Comparison of ENCODE assay signal across 9 cellular contexts in the genomic region with DNA sequence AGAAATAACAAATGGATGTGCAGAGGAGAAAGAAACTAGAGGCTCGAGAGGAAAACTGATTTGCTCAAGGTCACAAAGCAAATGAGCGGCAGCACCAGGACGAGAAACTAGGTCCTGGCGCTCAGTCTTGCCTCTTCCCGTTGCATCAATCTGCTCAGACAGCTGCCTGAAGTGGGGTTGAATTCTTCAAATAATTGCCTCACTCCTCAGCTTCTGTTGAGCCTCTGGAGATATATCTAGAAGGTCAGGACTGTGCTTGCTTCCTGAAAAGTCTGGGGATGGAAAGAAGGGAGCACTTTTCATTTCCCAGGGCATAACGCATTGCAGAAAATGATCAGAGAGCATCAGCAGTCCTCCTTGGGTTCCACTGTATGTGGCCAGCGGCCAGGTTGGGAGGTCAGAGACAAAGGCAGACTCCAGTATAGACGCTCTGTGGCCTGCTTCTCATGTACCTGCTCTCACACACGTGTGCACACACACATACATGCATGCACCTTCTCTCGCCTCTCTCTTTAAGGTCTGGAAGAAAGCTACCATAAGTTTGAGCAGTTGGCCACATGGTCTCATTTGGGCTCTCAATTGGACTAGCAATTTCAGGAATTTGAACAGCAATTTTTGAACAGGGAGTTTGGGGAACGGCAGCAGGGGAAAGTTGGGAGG.
DNase-seq lines count a peak whose midpoint lies in the region; ATAC-seq and TF ChIP-seq lines count a peak whose summit lies in the region.
"Had no signal": no experiment of that assay in that cellular context is flagged by ENCODE, and none has a peak within 500 bp of the region (broad histone marks: within the 10 kb centered on the region; RNA-seq: fewer than 3 reads in every experiment).

No MANE protein-coding gene starts in this region.

- H3F3A ChIP-seq in neural progenitor cell (ENCODE audit: low read depth): no peaks in the 10 kb centered on the region

- H3K4me1 ChIP-seq in RWPE2 (ENCODE audit: insufficient read depth, poor library complexity, severe bottlenecking): peaks cover 66% of the 10 kb centered on the region
- H3K4me1 ChIP-seq in neural progenitor cell: no peaks in the 10 kb centered on the region
- H3K4me1 ChIP-seq in stomach: peaks cover 9 to 69% (median 19%) of the 10 kb centered on the region in 4 donors

- no peak overlapping the region for H2AFZ ChIP-seq in neural progenitor cell (replicated peaks)

- TF ChIP-seq CTCF in RWPE2 (IDR thresholded peaks at IDR 0.05; ENCODE audit: poor library complexity, severe bottlenecking) (no peak), neural progenitor cell (IDR thresholded peaks at IDR 0.05) (no peak), stomach (IDR thresholded peaks at IDR 0.05) (no peak)

- H3K4me3 ChIP-seq in RWPE2 (ENCODE audit: severe bottlenecking) (no peak overlapping the region), neural progenitor cell (no peak overlapping the region), stomach (no peak overlapping the region)

- H3K36me3 Mint-ChIP-seq in neural progenitor cell: no peaks in the 10 kb centered on the region

- H4K20me1 ChIP-seq in neural progenitor cell (ENCODE audit: low read depth): no peaks in the 10 kb centered on the region

- intact Hi-C loops in stomach (cut with DNase I; ENCODE audit: low total_unique reads): no loop called here

- peaks cover 13% of the 10 kb centered on the region for H3K4me1 Mint-ChIP-seq in neural progenitor cell

- TF ChIP-seq POLR2A in stomach (IDR thresholded peaks at IDR 0.05): no peak

- 80 to 93% (median 90%) methylated on average over 11 of the region's 11 CpGs for WGBS in stomach, 5 donors

- no peak overlapping the region for H3K9ac ChIP-seq in neural progenitor cell

- peaks cover 4% of the 10 kb centered on the region for H3K27me3 Mint-ChIP-seq in neural progenitor cell (ENCODE audit: insufficient read depth, low read depth)

- H3K27ac ChIP-seq in RWPE2 (ENCODE audit: poor library complexity, severe bottlenecking) (peak overlapping the region; percentile 97), neural progenitor cell (no peak overlapping the region), stomach (peak overlapping the region in 2 of 5 donors; percentile 63 to 64)

- no peak overlapping the region for H3K4me2 ChIP-seq in neural progenitor cell

- no peak for TF ChIP-seq EP300 in stomach (IDR thresholded peaks at IDR 0.05)

- no peaks in the 10 kb centered on the region for H3K9me3 ChIP-seq in RWPE2 (ENCODE audit: severe bottlenecking)
- no peaks in the 10 kb centered on the region for H3K9me3 ChIP-seq in neural progenitor cell (ENCODE audit: low read depth)
- no peaks in the 10 kb centered on the region for H3K9me3 ChIP-seq in stomach

- peak; percentile 34 for DNase-seq in NOMO-1 treated with DMSO at 0.1 percent for 48 hours (lab: John Stamatoyannopoulos, UW; ENCODE audit: unreplicated experiment)
- DNase-seq in NOMO-1 treated with dmso at 0.1 percent for 144 hours (lab: John Stamatoyannopoulos, UW; ENCODE audit: unreplicated experiment): no peak
- no peak for DNase-seq in RWPE2 (ENCODE audit: low spot score)
- no peak for DNase-seq in neural progenitor cell (ENCODE audit: low spot score)
- DNase-seq in stomach: no peak
- DNase-seq in stimulated activated CD4-positive, alpha-beta T cell treated with anti-CD3 and anti-CD28 coated beads, Interleukin-12 subunit alpha, Interleukin-12 subunit beta, amount 100 ng/mL, for 4 hours: no peak

- H3K27ac Mint-ChIP-seq in neural progenitor cell: peak overlapping the region; percentile 81
- H3K27ac Mint-ChIP-seq: nephron had no signal

- peak; percentile 10 for ATAC-seq in HG02885 (IDR thresholded peaks at IDR 0.05; ENCODE audit: poor library complexity, unreplicated experiment)
- no peak for ATAC-seq in RWPE2 (ENCODE audit: low read depth)
- ATAC-seq in HG03039 (IDR thresholded peaks at IDR 0.05; ENCODE audit: unreplicated experiment): no peak

- no peaks in the 10 kb centered on the region for H3K79me2 ChIP-seq in neural progenitor cell (ENCODE audit: low read depth)

- H3K4me3 Mint-ChIP-seq in neural progenitor cell: no peak overlapping the region
- H3K4me3 Mint-ChIP-seq: nephron had no signal

- H3K9me3 Mint-ChIP-seq in neural progenitor cell: no peaks in the 10 kb centered on the region
- H3K9me3 Mint-ChIP-seq: nephron had no signal

- H3K36me3 ChIP-seq in RWPE2 (ENCODE audit: low read depth) (no peaks in the 10 kb centered on the region), neural progenitor cell (no peaks in the 10 kb centered on the region), stomach (no peaks in the 10 kb centered on the region)

- H3K27me3 ChIP-seq in RWPE2 (ENCODE audit: insufficient read depth, poor library complexity, severe bottlenecking) (no peaks in the 10 kb centered on the region), neural progenitor cell (no peaks in the 10 kb centered on the region), stomach (no peaks in the 10 kb centered on the region)
